ENCODE assay signal across 1 cellular context in genomic region chr1:17189632-17190525, GRCh38.
TF ChIP-seq lines count a peak whose summit lies in the region.

No MANE protein-coding gene starts in this region.

TF ChIP-seq in IMR-90, 13 proteins besides CTCF, POLR2A, EP300 and RAD21:
- peak; percentile 22; the same call in 1 of the 2 replicates for TF ChIP-seq SMC3 (IDR thresholded peaks at IDR 0.05; ENCODE audit: low read depth, low read length)
- TF ChIP-seq MAZ (IDR thresholded peaks at IDR 0.05; ENCODE audit: borderline replicate concordance, low read depth, low read length) = peak; percentile 60; the same call in 1 of the 2 replicates
- TF ChIP-seq NFE2L2 (IDR thresholded peaks at IDR 0.05; ENCODE audit: low read depth, low read length) = no peak
